21 cellular contexts compared by ENCODE assay signal in genomic region chr10:120719333-120719732, GRCh38.
DNase-seq lines count a peak whose midpoint lies in the region; ATAC-seq and TF ChIP-seq lines count a peak whose summit lies in the region.
"Had no signal": no experiment of that assay in that cellular context is flagged by ENCODE, and none has a peak within 500 bp of the region (broad histone marks: within the 10 kb centered on the region; RNA-seq: fewer than 3 reads in every experiment).

No MANE protein-coding gene starts in this region.

- H4K91ac ChIP-seq in H9 (ENCODE audit: insufficient read length, low read depth, low read length): no peak overlapping the region

- TF ChIP-seq CTCF in H9 (conservative IDR thresholded peaks at IDR 0.05): no peak
- TF ChIP-seq CTCF in OCI-LY7 (conservative IDR thresholded peaks at IDR 0.05; ENCODE audit: low read length): no peak

- no peaks in the 10 kb centered on the region for H3K36me3 ChIP-seq in OCI-LY7 (ENCODE audit: insufficient read depth, low read length)
- H3K36me3 ChIP-seq: adrenal gland, cardiac muscle cell, left lung, right atrium auricular region had no signal

- peaks cover 26 to 31% of the 10 kb centered on the region in 2 experiments for H3K4me1 Mint-ChIP-seq in H9

- no peak overlapping the region for H3K4me2 ChIP-seq in H9 (ENCODE audit: insufficient read depth, insufficient read length, low read length)
- no peak overlapping the region for H3K4me2 ChIP-seq in OCI-LY7 (ENCODE audit: low read length)

- BruUV-seq in OCI-LY7 (replicated peaks; lab: Mats Ljungman, UMichigan): no TSS peak

- H3K56ac ChIP-seq in H9 (ENCODE audit: insufficient read length, low read depth, low read length): no peak overlapping the region

- H4K5ac ChIP-seq in H9 (ENCODE audit: insufficient read length, low read depth, low read length): no peak overlapping the region

- H2BK120ac ChIP-seq in H9 (ENCODE audit: low read depth, low read length, poor library complexity, severe bottlenecking): no peak overlapping the region

- H3K79me1 ChIP-seq in H9 (ENCODE audit: insufficient read depth, low read depth, low read length, poor library complexity, severe bottlenecking): no peaks in the 10 kb centered on the region

- no peak overlapping the region for H3K27ac ChIP-seq in H9 (ENCODE audit: insufficient read length, low read depth, low read length)
- no peak overlapping the region for H3K27ac ChIP-seq in OCI-LY7 (ENCODE audit: low read depth, low read length, poor library complexity, severe bottlenecking)
- H3K27ac ChIP-seq: adrenal gland, cardiac muscle cell, left lung, right atrium auricular region had no signal

- no peak overlapping the region for H3K4ac ChIP-seq in H9 (ENCODE audit: low read depth, low read length)

- no peak overlapping the region for H4K8ac ChIP-seq in H9 (replicated peaks; ENCODE audit: insufficient read length, low read depth, low read length)

- DNase-seq in MV-4-11 (lab: John Stamatoyannopoulos, UW) (peak; percentile 66), H9 (no peak), HK-2 (ENCODE audit: unreplicated experiment) (no peak), OCI-LY7 (ENCODE audit: low spot score) (no peak)
- DNase-seq: activated CD8-positive, alpha-beta memory T cell treated with anti-CD3 and anti-CD28 coated beads for 24 hours; adrenal gland; HFFc6; left lung; NCI-H187; nucleus accumbens; Right ventricle myocardium superior; stimulated activated CD4-positive, alpha-beta T cell treated with anti-CD3 and anti-CD28 coated beads, Interleukin-2, amount 100 ng/mL, for 24 hours had no signal

- no peak overlapping the region for H2BK5ac ChIP-seq in H9 (ENCODE audit: insufficient read length, low read length)

- H2BK20ac ChIP-seq in H9 (ENCODE audit: low read depth, low read length, poor library complexity, severe bottlenecking): no peak overlapping the region

- no peak overlapping the region for H3K14ac ChIP-seq in H9 (ENCODE audit: insufficient read depth, low read length)

- no peaks in the 10 kb centered on the region for H3K9me2 ChIP-seq in OCI-LY7 (ENCODE audit: insufficient read depth, low read length)

- H3K27ac Mint-ChIP-seq in H9: no peak overlapping the region
- H3K27ac Mint-ChIP-seq: CD14-positive monocyte, HFFc6, WTC11 had no signal

- POLR2A ChIA-PET in OCI-LY7 (lab: Charles Lee): no interaction called here

- no peaks in the 10 kb centered on the region for H3K27me3 ChIP-seq in H9 (ENCODE audit: insufficient read depth, low read length)
- H3K27me3 ChIP-seq: adrenal gland, cardiac muscle cell, left lung, right atrium auricular region had no signal

- no peak overlapping the region for H3T11ph ChIP-seq in H9 (ENCODE audit: low read length)

- H2BK15ac ChIP-seq in H9 (ENCODE audit: low read depth, low read length): no peak overlapping the region

- H4K20me1 ChIP-seq in H9 (ENCODE audit: control insufficient read depth, insufficient read depth, insufficient read length) (no peaks in the 10 kb centered on the region), OCI-LY7 (ENCODE audit: insufficient read depth, low read length) (no peaks in the 10 kb centered on the region)

- peaks cover 4% of the 10 kb centered on the region; the same call in 1 of the 2 replicates for H3K27me3 Mint-ChIP-seq in H9 (ENCODE audit: low read depth)

- H3K36me3 Mint-ChIP-seq in H9 (ENCODE audit: insufficient read depth in 1 of 3, low read depth in 3 of 3): peaks cover 0 to 2% (median 0%) of the 10 kb centered on the region in 3 experiments; a peak in 2 of 7 replicates

- no peak overlapping the region for H3K4me3 Mint-ChIP-seq in H9
- H3K4me3 Mint-ChIP-seq: CD14-positive monocyte, HFFc6, WTC11 had no signal

- CTCF ChIA-PET in OCI-LY7 (lab: Charles Lee; ENCODE audit: unreplicated experiment): no interaction called here

- no peak overlapping the region for H2AK5ac ChIP-seq in H9 (ENCODE audit: insufficient read length, low read length)

- H3K79me2 ChIP-seq in H9 (ENCODE audit: insufficient read depth, low read length) (no peaks in the 10 kb centered on the region), OCI-LY7 (ENCODE audit: insufficient read depth, low read depth, low read length) (no peaks in the 10 kb centered on the region)

- no peak overlapping the region for H2AFZ ChIP-seq in H9 (ENCODE audit: low read length)
- no peak overlapping the region for H2AFZ ChIP-seq in OCI-LY7 (ENCODE audit: low read length)

- H3K4me1 ChIP-seq in H9 (ENCODE audit: insufficient read depth, low read length) (no peaks in the 10 kb centered on the region), OCI-LY7 (ENCODE audit: insufficient read depth, low read length, poor library complexity, severe bottlenecking) (no peaks in the 10 kb centered on the region)
- H3K4me1 ChIP-seq: adrenal gland, left lung, right atrium auricular region had no signal

- H3K23me2 ChIP-seq in H9 (ENCODE audit: insufficient read length, low read depth, low read length, poor library complexity, severe bottlenecking): no peaks in the 10 kb centered on the region

- H3K4me3 ChIP-seq in OCI-LY7 (ENCODE audit: low read depth, low read length, poor library complexity, severe bottlenecking): no peak overlapping the region
- H3K4me3 ChIP-seq: adrenal gland, cardiac muscle cell, left lung, right atrium auricular region had no signal

- H2BK12ac ChIP-seq in H9 (ENCODE audit: insufficient read length, low read depth, low read length): no peak overlapping the region

- H3K18ac ChIP-seq in H9 (ENCODE audit: insufficient read length, low read depth, low read length): no peak overlapping the region

- peaks cover 2 to 5% of the 10 kb centered on the region in 2 experiments; a peak in 2 of 5 replicates for H3K9me3 Mint-ChIP-seq in H9
- H3K9me3 Mint-ChIP-seq: HFFc6 had no signal

- no peaks in the 10 kb centered on the region for H3K9me3 ChIP-seq in H9 (ENCODE audit: control insufficient read depth, low read depth, low read length)
- H3K9me3 ChIP-seq in OCI-LY7 (ENCODE audit: low read length): no peaks in the 10 kb centered on the region
- H3K9me3 ChIP-seq: adrenal gland, right atrium auricular region had no signal

- intact Hi-C loops in OCI-LY7 (cut with micrococcal nuclease; ENCODE audit: unreplicated experiment): no loop called here

- H3K23ac ChIP-seq in H9 (ENCODE audit: insufficient read length, low read depth, low read length): no peak overlapping the region

- no peak overlapping the region for H3K9ac ChIP-seq in H9 (ENCODE audit: extremely low read depth, insufficient read length, low read length)

- ATAC-seq in GM18508 (IDR thresholded peaks at IDR 0.05; ENCODE audit: insufficient read depth, unreplicated experiment): peak; percentile 80
- peak; percentile 80 for ATAC-seq in GM21447 (IDR thresholded peaks at IDR 0.05; ENCODE audit: unreplicated experiment)
- peak; percentile 70 for ATAC-seq in HG03108 (IDR thresholded peaks at IDR 0.05; ENCODE audit: unreplicated experiment)
- no peak for ATAC-seq in GM18520 (IDR thresholded peaks at IDR 0.05; ENCODE audit: unreplicated experiment)
- ATAC-seq: esophagus mucosa, left lung, WTC11 had no signal
